In genomic region chr5:138641547-138642298, GRCh38 we compare ENCODE assay signal across 8 cellular contexts.
A peak's percentile ranks its signal among the peaks of the same experiment; 100 is the strongest.
DNase-seq lines count a peak whose midpoint lies in the region; ATAC-seq and TF ChIP-seq lines count a peak whose summit lies in the region.

No MANE protein-coding gene starts in this region.

- ATAC-seq in HG03139 (IDR thresholded peaks at IDR 0.05; ENCODE audit: unreplicated experiment) = no peak

- DNase-seq in AG04449 (ENCODE audit: low read depth, low spot score) = no peak
- peak; percentile 33 for DNase-seq in GM19238 (ENCODE audit: insufficient read length, low spot score)
- DNase-seq in NCI-H82 treated with DMSO at 0.1 percent for 48 hours (lab: John Stamatoyannopoulos, UW; ENCODE audit: unreplicated experiment) = peak; percentile 39
- peak; percentile 36 to 82 (median 74) for DNase-seq in activated CD8-positive, alpha-beta memory T cell treated with anti-CD3 and anti-CD28 coated beads for 48 hours (ENCODE audit: low read depth in 2 of 3, low spot score in 2 of 3)
- DNase-seq in epithelial cell of proximal tubule (ENCODE audit: low read depth) = no peak
- peak; percentile 54 for DNase-seq in mucosa of gallbladder (ENCODE audit: low spot score)
- peak; percentile 65 for DNase-seq in stimulated activated CD8-positive, alpha-beta memory T cell treated with anti-CD3 and anti-CD28 coated beads, Interleukin-7, amount 100 ng/mL, for 24 hours (ENCODE audit: low read depth)

- peak; percentile 76 for TF ChIP-seq CTCF in AG04449 (IDR thresholded peaks at IDR 0.05; ENCODE audit: insufficient read depth, low read length, missing control alignments)
- peak; percentile 86 for TF ChIP-seq CTCF in epithelial cell of proximal tubule (conservative IDR thresholded peaks at IDR 0.05; ENCODE audit: low read depth, low read length)

- no peak overlapping the region for H3K4me3 ChIP-seq in AG04449 (ENCODE audit: low read depth, low read length)
- H3K4me3 ChIP-seq in epithelial cell of proximal tubule (ENCODE audit: low read depth, low read length) = no peak overlapping the region

- POLR2A ChIA-PET in AG04449 (lab: Yijun Ruan, JAX) = interaction anchor here (0.7 kb wide), 1 partner anchor 102 kb away, joined by 3 read pairs; no protein-coding TSS in a partner anchor

- CTCF ChIA-PET in AG04449 (lab: Yijun Ruan, JAX) = interaction anchor here (0.7 to 9.2 kb wide), 19 partner anchors 8 to 630 kb away, joined by 3 to 72 read pairs (median 5); no protein-coding TSS in a partner anchor

Comparison
In these comparisons a context has a peak if more than half of its experiments do, and no peak if none do; other contexts are left out.
1. DNase-seq: peak in GM19238 (single experiment), NCI-H82 treated with DMSO at 0.1 percent for 48 hours (single experiment), activated CD8-positive, alpha-beta memory T cell treated with anti-CD3 and anti-CD28 coated beads for 48 hours (3 of 3), mucosa of gallbladder (single experiment) and stimulated activated CD8-positive, alpha-beta memory T cell treated with anti-CD3 and anti-CD28 coated beads, Interleukin-7, amount 100 ng/mL, for 24 hours (single experiment); none in AG04449 (single experiment) and epithelial cell of proximal tubule (single experiment).